In genomic region chr19:16198363-16198636, GRCh38 we compare ENCODE assay signal across 8 cellular contexts. TPM values are rescaled to one million over a fixed set of nuclear protein-coding genes. Genes with fewer than 3 reads are reported as not detected.
DNase-seq lines count a peak whose midpoint lies in the region; ATAC-seq and TF ChIP-seq lines count a peak whose summit lies in the region.

No MANE protein-coding gene starts in this region.

- H3K4me3 ChIP-seq in SJCRH30, result peak overlapping the region; percentile 95
- peak overlapping the region; percentile 94 for H3K4me3 ChIP-seq in fibroblast of mammary gland (ENCODE audit: control insufficient read depth, low read depth, low read length)
- H3K4me3 ChIP-seq in rectal smooth muscle tissue (ENCODE audit: low read length), result peak overlapping the region; percentile 99

- peaks cover 8% of the 10 kb centered on the region for H3K4me1 ChIP-seq in SJCRH30
- peaks cover 9% of the 10 kb centered on the region for H3K4me1 ChIP-seq in rectal smooth muscle tissue (ENCODE audit: control insufficient read depth, insufficient read depth, low read length)

- no peaks in the 10 kb centered on the region for H3K9me3 ChIP-seq in SJCRH30 (replicated peaks)

- ATAC-seq in GM21737 (IDR thresholded peaks at IDR 0.05; ENCODE audit: unreplicated experiment), result peak; percentile 6

- H3K27me3 ChIP-seq in SJCRH30 (no peaks in the 10 kb centered on the region), rectal smooth muscle tissue (ENCODE audit: control insufficient read depth, insufficient read depth, low read length) (no peaks in the 10 kb centered on the region)

- H3K9ac ChIP-seq in rectal smooth muscle tissue (ENCODE audit: low read length), result no peak overlapping the region

- no peak for DNase-seq in SJCRH30
- DNase-seq in fibroblast of mammary gland (ENCODE audit: low read depth), result no peak
- DNase-seq in AML-193 (lab: John Stamatoyannopoulos, UW), result no peak
- no peak for DNase-seq in activated CD4-positive, alpha-beta T cell treated with anti-CD3 and anti-CD28 coated beads, Interleukin-2, amount 50 U/mL, for 48 hours
- no peak for DNase-seq in glomerular visceral epithelial cell (ENCODE audit: extremely low spot score)
- DNase-seq in activated CD4-positive, alpha-beta T cell treated with anti-CD3 and anti-CD28 coated beads for 48 hours, result no peak

- peaks cover 15% of the 10 kb centered on the region for H3K36me3 ChIP-seq in SJCRH30
- peaks cover 9% of the 10 kb centered on the region for H3K36me3 ChIP-seq in rectal smooth muscle tissue (ENCODE audit: control insufficient read depth, insufficient read depth, low read length)

- H3K27ac ChIP-seq in SJCRH30, result peak overlapping the region; percentile 78; the same call in 1 of the 2 replicates
- H3K27ac ChIP-seq in rectal smooth muscle tissue (ENCODE audit: low read depth, low read length), result peak overlapping the region; percentile 84

- TF ChIP-seq CTCF in fibroblast of mammary gland (conservative IDR thresholded peaks at IDR 0.05; ENCODE audit: control insufficient read depth, insufficient read depth, low read depth, low read length), result no peak

RNA-seq across cellular contexts. Expression of gene AP1M1, which starts 0.6 kb away (rescaled TPM):
- total RNA-seq in SJCRH30 (2014; rRNA removed; shearing (Covaris generic)), result 102 and 104 TPM in 2 replicates

RNA-seq across cellular contexts. Expression of gene FAM32A, which starts 13.1 kb away (rescaled TPM):
- 124 and 130 TPM in 2 replicates for total RNA-seq in SJCRH30 (2014; rRNA removed; shearing (Covaris generic))

RNA-seq across cellular contexts. Expression of gene CIB3, which starts 25.0 kb away (rescaled TPM):
- total RNA-seq in SJCRH30 (2014; rRNA removed; shearing (Covaris generic)), result not detected in 2 replicates

RNA-seq across cellular contexts. Expression of gene HSH2D, which starts 54.8 kb away (rescaled TPM):
- 0.23 and 0.42 TPM in 2 replicates for total RNA-seq in SJCRH30 (2014; rRNA removed; shearing (Covaris generic))
